Comparison of ENCODE assay signal across 1 cellular context in genomic region chr17:59829217-59830006, GRCh38.
TF ChIP-seq lines count a peak whose summit lies in the region.

No MANE protein-coding gene starts in this region.

TF ChIP-seq in K562, 482 proteins besides CTCF, POLR2A, EP300 and RAD21 (continued from another document and continues in another):
- TF ChIP-seq ZBTB2 (IDR thresholded peaks at IDR 0.05) (peak; percentile 86), NCOA4 (IDR thresholded peaks at IDR 0.05; ENCODE audit: partially characterized antibody) (no peak), ZC3H11A (IDR thresholded peaks at IDR 0.05; ENCODE audit: low read depth, low read length) (no peak), ZC3H8 (IDR thresholded peaks at IDR 0.05) (no peak), SIX5 (IDR thresholded peaks at IDR 0.05; ENCODE audit: borderline replicate concordance in 1 of 2, insufficient read depth in 1 of 2, low read depth in 1 of 2, low read length in 2 of 2) (no peak), ZEB2 (IDR thresholded peaks at IDR 0.05) (peak; percentile 69; the same call in 1 of the 2 replicates), TFAM (CRISPR knock-in tag; conservative IDR thresholded peaks at IDR 0.05) (no peak), ZBTB49 (CRISPR knock-in tag; IDR thresholded peaks at IDR 0.05; ENCODE audit: borderline replicate concordance) (no peak), TEAD2 (tag; IDR thresholded peaks at IDR 0.05) (no peak), MTF1 (CRISPR knock-in tag; IDR thresholded peaks at IDR 0.05; ENCODE audit: borderline replicate concordance) (no peak), SNAPC5 (CRISPR knock-in tag; IDR thresholded peaks at IDR 0.05) (no peak), TCF7 (IDR thresholded peaks at IDR 0.05; ENCODE audit: borderline replicate concordance) (no peak), MTA1 (IDR thresholded peaks at IDR 0.05; ENCODE audit: borderline replicate concordance) (no peak; the same call in 1 of the 2 replicates), NFYB (IDR thresholded peaks at IDR 0.05; ENCODE audit: extremely low read depth, insufficient read length) (no peak), IRF2 (CRISPR knock-in tag; IDR thresholded peaks at IDR 0.05) (no peak), MIER1 (IDR thresholded peaks at IDR 0.05; ENCODE audit: low read depth) (peak; percentile 76; the same call in 1 of the 2 replicates), ZNF655 (CRISPR knock-in tag; IDR thresholded peaks at IDR 0.05) (no peak), RBM15 (IDR thresholded peaks at IDR 0.05; ENCODE audit: insufficient read depth, low read length) (no peak), ARID3A (IDR thresholded peaks at IDR 0.05; ENCODE audit: borderline replicate concordance, low read depth, low read length) (peak; percentile 99), KDM2B (CRISPR knock-in tag; IDR thresholded peaks at IDR 0.05) (no peak), ARNT (IDR thresholded peaks at IDR 0.05) (peak in 1 of 2 experiments; percentile 90; a peak in 2 of 4 replicates), ZNF586 (CRISPR knock-in tag; conservative IDR thresholded peaks at IDR 0.05) (no peak), ZNF318 (IDR thresholded peaks at IDR 0.05; ENCODE audit: borderline replicate concordance in 1 of 2, low read depth in 1 of 2) (peak in 1 of 2 experiments; percentile 78; a peak in 2 of 4 replicates), ZNF609 (CRISPR knock-in tag; IDR thresholded peaks at IDR 0.05; ENCODE audit: borderline replicate concordance) (no peak), TRIM24 (IDR thresholded peaks at IDR 0.05) (peak in 1 of 2 experiments; percentile 43; a peak in 2 of 4 replicates), CSDE1 (IDR thresholded peaks at IDR 0.05) (no peak; a peak in 1 of 4 replicates), SMARCA5 (IDR thresholded peaks at IDR 0.05) (no peak), ZNF121 (CRISPR knock-in tag; conservative IDR thresholded peaks at IDR 0.05) (no peak; the same call in 1 of the 2 replicates), BRF1 (IDR thresholded peaks at IDR 0.05; ENCODE audit: borderline replicate concordance, extremely low read depth, insufficient read length) (no peak), KLF13 (tag; IDR thresholded peaks at IDR 0.05; ENCODE audit: borderline replicate concordance, low read depth) (no peak), HDAC3 (IDR thresholded peaks at IDR 0.05; ENCODE audit: borderline replicate concordance, partially characterized antibody) (peak; percentile 64), SMARCA4 (IDR thresholded peaks at IDR 0.05) (peak; percentile 91), CHD1 (IDR thresholded peaks at IDR 0.05; ENCODE audit: low read length) (no peak), FOXJ2 (tag; IDR thresholded peaks at IDR 0.05) (no peak), ZNF507 (tag; conservative IDR thresholded peaks at IDR 0.05) (no peak), ETV5 (CRISPR knock-in tag; IDR thresholded peaks at IDR 0.05; ENCODE audit: low read depth) (peak; percentile 68; the same call in 1 of the 2 replicates), ETV1 (tag; conservative IDR thresholded peaks at IDR 0.05; ENCODE audit: low read depth) (peak; percentile 96), SMAD3 (CRISPR knock-in tag; conservative IDR thresholded peaks at IDR 0.05) (no peak), ZNF77 (CRISPR knock-in tag; IDR thresholded peaks at IDR 0.05) (no peak), ZNF280B (CRISPR knock-in tag; IDR thresholded peaks at IDR 0.05) (no peak)
